9 cellular contexts compared by ENCODE assay signal in the genomic region with DNA sequence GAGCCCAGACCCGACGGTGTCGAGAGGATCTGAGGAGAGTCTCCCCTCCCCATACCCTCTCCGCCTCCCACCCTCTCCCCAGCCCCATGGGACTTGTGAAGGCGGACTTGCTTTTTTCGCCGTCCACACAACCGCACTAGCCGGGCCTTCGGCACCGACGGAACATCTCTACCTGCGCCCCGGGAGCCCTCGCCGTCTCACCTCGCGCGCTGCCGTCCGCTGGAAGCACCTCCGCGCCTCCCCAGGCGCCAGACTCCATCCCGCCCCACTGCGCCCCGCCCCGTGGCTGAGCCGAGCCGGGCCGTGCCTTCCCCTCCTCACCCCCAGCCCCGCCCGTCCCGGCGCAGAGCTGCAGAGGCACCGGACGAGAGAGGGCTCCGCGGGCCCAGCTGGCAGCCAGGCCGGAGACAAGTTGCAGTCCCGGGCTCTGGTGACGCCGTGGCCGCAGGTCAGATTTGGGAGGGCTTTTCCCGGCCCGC. TPM values are rescaled to one million over a fixed set of nuclear protein-coding genes. Genes with fewer than 3 reads are reported as not detected.
A peak's percentile ranks its signal among the peaks of the same experiment; 100 is the strongest.
DNase-seq lines count a peak whose midpoint lies in the region; ATAC-seq and TF ChIP-seq lines count a peak whose summit lies in the region.
"Had no signal": no experiment of that assay in that cellular context is flagged by ENCODE, and none has a peak within 500 bp of the region (broad histone marks: within the 10 kb centered on the region; RNA-seq: fewer than 3 reads in every experiment).

A gene (plus strand): TSS at position 344 of the 479 bp plus-strand sequence. CDS start 1,973 bp downstream, outside the sequence.
A gene with protein sequence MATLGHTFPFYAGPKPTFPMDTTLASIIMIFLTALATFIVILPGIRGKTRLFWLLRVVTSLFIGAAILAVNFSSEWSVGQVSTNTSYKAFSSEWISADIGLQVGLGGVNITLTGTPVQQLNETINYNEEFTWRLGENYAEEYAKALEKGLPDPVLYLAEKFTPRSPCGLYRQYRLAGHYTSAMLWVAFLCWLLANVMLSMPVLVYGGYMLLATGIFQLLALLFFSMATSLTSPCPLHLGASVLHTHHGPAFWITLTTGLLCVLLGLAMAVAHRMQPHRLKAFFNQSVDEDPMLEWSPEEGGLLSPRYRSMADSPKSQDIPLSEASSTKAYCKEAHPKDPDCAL (minus strand): TSS at position 229 of the 479 bp plus-strand sequence. CDS start 6,865 bp downstream, outside the sequence.

- no peak for TF ChIP-seq POLR2A in uterus (IDR thresholded peaks at IDR 0.05)

- peak within 1 kb of the TSS in 1 of 7 donors; percentile 73 for H3K27ac Mint-ChIP-seq in CD14-positive monocyte
- H3K27ac Mint-ChIP-seq: T-helper 1 cell treated with Interleukin-12 subunit alpha and Interleukin-12 subunit beta and Interleukin-4 antibody, amounts not matched to agents 30 μg/mL and 1 μg/mL, for 36 hours had no signal

- H3K4me3 ChIP-seq in brain microvascular endothelial cell (ENCODE audit: low read depth, low read length) (no peak within 1 kb of the TSS), uterus (no peak within 1 kb of the TSS)

- H3K4me3 Mint-ChIP-seq in CD14-positive monocyte: peak within 1 kb of the TSS; percentile 32 to 81
- H3K4me3 Mint-ChIP-seq: T-helper 1 cell treated with Interleukin-12 subunit alpha and Interleukin-12 subunit beta and Interleukin-4 antibody, amounts not matched to agents 30 μg/mL and 1 μg/mL, for 36 hours had no signal

- no peaks in the 10 kb centered on the region for H3K36me3 Mint-ChIP-seq in CD14-positive monocyte

- in situ Hi-C loops in brain microvascular endothelial cell (cut with HindIII; ENCODE audit: low pct_ligation_motif_present, low sequenced_read_pairs): no loop called here

- ATAC-seq in omental fat pad (ENCODE audit: low FRiP score) (peak; percentile 50), GM18517 (IDR thresholded peaks at IDR 0.05; ENCODE audit: unreplicated experiment) (no peak)

- H3K36me3 ChIP-seq in brain microvascular endothelial cell (replicated peaks): no peaks in the 10 kb centered on the region
- no peaks in the 10 kb centered on the region for H3K36me3 ChIP-seq in uterus

- H3K9me3 ChIP-seq in uterus: no peaks in the 10 kb centered on the region

- TF ChIP-seq CTCF in CD14-positive monocyte (IDR thresholded peaks at IDR 0.05) (no peak), omental fat pad (IDR thresholded peaks at IDR 0.05) (no peak), brain microvascular endothelial cell (IDR thresholded peaks at IDR 0.05; ENCODE audit: low read depth, low read length, missing control alignments) (no peak), uterus (IDR thresholded peaks at IDR 0.05) (no peak)

- peaks cover 53% of the 10 kb centered on the region for H3K27me3 ChIP-seq in brain microvascular endothelial cell (replicated peaks)
- H3K27me3 ChIP-seq in uterus: peaks cover under 1 to 6% of the 10 kb centered on the region in 2 donors

- intact Hi-C loops in CD14-positive monocyte (cut with micrococcal nuclease): no loop called here
- intact Hi-C loops in uterus (cut with DNase I; ENCODE audit: low total_unique reads): no loop called here

- DNase-seq in CD14-positive monocyte (ENCODE audit: low spot score): no peak
- DNase-seq in activated CD4-positive, alpha-beta T cell treated with anti-CD3 and anti-CD28 coated beads, Interleukin-2, amount 50 U/mL, for 1 hour: peak; percentile 18
- DNase-seq in germinal center (ENCODE audit: low spot score): peak; percentile 51
- no peak for DNase-seq in omental fat pad (ENCODE audit: low spot score)
- no peak for DNase-seq in brain microvascular endothelial cell
- DNase-seq in uterus: no peak
- no peak for DNase-seq in AG08396 (ENCODE audit: low spot score)

- peaks cover 0 to 13% (median 2%) of the 10 kb centered on the region in 7 donors for H3K9me3 Mint-ChIP-seq in CD14-positive monocyte
- H3K9me3 Mint-ChIP-seq: T-helper 1 cell treated with Interleukin-12 subunit alpha and Interleukin-12 subunit beta and Interleukin-4 antibody, amounts not matched to agents 30 μg/mL and 1 μg/mL, for 36 hours had no signal

- peaks cover 75 to 90% (median 89%) of the 10 kb centered on the region in 3 donors for H3K27me3 Mint-ChIP-seq in CD14-positive monocyte (ENCODE audit: low read depth in 3 of 3)

- H3K27ac ChIP-seq in brain microvascular endothelial cell (no peak within 1 kb of the TSS), uterus (no peak within 1 kb of the TSS)

- H3K4me1 ChIP-seq in uterus: no peaks in the 10 kb centered on the region

- peaks cover 11% of the 10 kb centered on the region for H3K4me1 Mint-ChIP-seq in CD14-positive monocyte

RNA-seq across cellular contexts. Expression of the first gene that starts in this region (rescaled TPM):
- polyA plus RNA-seq in CD14-positive monocyte: under 1 TPM in 1 of 2 donors, not detected in 1; 0.22 TPM
- total RNA-seq in omental fat pad (1 to 10 TPM; 1.4 to 6.9 (median 2.0) TPM), uterus (1 to 10 TPM in 1 of 4 donors, under 1 TPM in 2, not detected in 1; 0.24 to 1.3 (median 0.26) TPM)

RNA-seq across cellular contexts. Expression of the second gene that starts in this region (rescaled TPM):
- polyA plus RNA-seq in CD14-positive monocyte: not detected
- total RNA-seq in omental fat pad (1 to 10 TPM in 3 of 4 donors, under 1 TPM in 1; 0.95 to 1.9 (median 1.4) TPM), uterus (1 to 10 TPM in 2 of 4 donors, not detected in 2; 1.4 to 2.5 TPM)

Comparison
In these comparisons a context has a peak if more than half of its experiments do, and no peak if none do; other contexts are left out.
1. DNase-seq: peak in activated CD4-positive, alpha-beta T cell treated with anti-CD3 and anti-CD28 coated beads, Interleukin-2, amount 50 U/mL, for 1 hour (single experiment) and germinal center (single experiment); none in CD14-positive monocyte (single experiment), omental fat pad (single experiment), brain microvascular endothelial cell (single experiment), uterus (0 of 2) and AG08396 (single experiment).